ENCODE assay signal across 1 cellular context in the genomic region with DNA sequence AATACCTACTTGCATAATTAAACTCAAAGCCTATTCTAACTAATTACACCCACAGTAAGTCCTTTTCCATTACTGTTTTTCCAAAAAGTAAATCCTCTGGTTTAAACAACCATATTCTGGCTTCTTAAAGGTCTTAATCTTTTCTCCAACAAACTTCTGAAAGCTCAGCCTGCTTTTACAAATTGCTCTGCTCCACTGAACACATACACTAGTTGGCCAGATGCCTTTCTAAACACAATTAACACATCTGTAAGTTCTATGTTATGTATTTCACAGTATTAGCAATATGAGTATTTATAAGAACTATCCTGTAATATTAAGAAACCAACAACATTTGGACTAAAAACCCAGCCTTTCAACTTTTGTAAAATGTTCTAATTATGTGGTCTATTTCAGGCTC.
TF ChIP-seq lines count a peak whose summit lies in the region.

No MANE protein-coding gene starts in this region.

TF ChIP-seq in HepG2, 621 proteins besides CTCF, POLR2A, EP300 and RAD21 (continued from another document):
- TF ChIP-seq ZNF687 (CRISPR knock-in tag; IDR thresholded peaks at IDR 0.05), result no peak
